28 cellular contexts compared by ENCODE assay signal in the genomic region with DNA sequence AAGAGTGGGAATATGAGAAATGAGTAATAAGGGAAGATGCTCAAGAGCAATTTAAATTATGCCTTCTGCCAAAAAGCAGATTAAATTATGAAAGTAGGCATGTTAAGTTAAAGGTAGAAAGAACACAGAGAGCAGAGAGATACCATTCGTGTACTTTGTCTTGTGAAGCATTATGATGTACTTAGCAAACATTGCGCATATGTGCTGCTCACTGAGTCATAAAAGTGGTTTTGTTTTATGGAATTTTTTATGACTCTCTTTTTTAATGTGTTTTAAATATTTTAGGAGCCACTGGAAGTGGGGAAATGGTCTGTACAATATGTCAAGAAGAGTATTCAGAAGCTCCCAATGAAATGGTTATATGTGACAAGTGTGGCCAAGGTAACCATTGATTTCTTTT. TPM values are rescaled to one million over a fixed set of nuclear protein-coding genes. Genes with fewer than 3 reads are reported as not detected.
DNase-seq lines count a peak whose midpoint lies in the region; ATAC-seq and TF ChIP-seq lines count a peak whose summit lies in the region.
"Had no signal": no experiment of that assay in that cellular context is flagged by ENCODE, and none has a peak within 500 bp of the region (broad histone marks: within the 10 kb centered on the region; RNA-seq: fewer than 3 reads in every experiment).

No MANE protein-coding gene starts in this region.

- intact Hi-C loops in mammary epithelial cell (cut with micrococcal nuclease), result no loop called here
- intact Hi-C loops in left colon (cut with DNase I, micrococcal nuclease), result no loop called here

- TF ChIP-seq CTCF in HFFc6 (IDR thresholded peaks at IDR 0.05) (no peak), mammary epithelial cell (conservative IDR thresholded peaks at IDR 0.05 in 1 of 2, IDR thresholded peaks at IDR 0.05 in 1 of 2; ENCODE audit: extremely low read depth in 1 of 2, insufficient read depth in 1 of 2, low read depth in 1 of 2, low read length in 2 of 2) (no peak)

- no peak for TF ChIP-seq POLR2A in erythroblast (IDR thresholded peaks at IDR 0.05; ENCODE audit: low read length)

- H3K36me3 ChIP-seq in mammary epithelial cell (ENCODE audit: insufficient read depth, low read length), result peaks cover 18% of the 10 kb centered on the region

- H2AFZ ChIP-seq in mammary epithelial cell (ENCODE audit: low read depth, low read length), result no peak overlapping the region

- no peak overlapping the region for H3K4me2 ChIP-seq in mammary epithelial cell (ENCODE audit: insufficient read depth, low read depth, low read length)
- H3K4me2 ChIP-seq: smooth muscle cell had no signal

- peaks cover 3% of the 10 kb centered on the region for H4K20me1 ChIP-seq in mammary epithelial cell (ENCODE audit: insufficient read depth, low read length)

- no peaks in the 10 kb centered on the region for H3K27me3 Mint-ChIP-seq in HFFc6 (ENCODE audit: insufficient read depth)
- H3K27me3 Mint-ChIP-seq: activated B cell treated with CpG ODN at 0.5 μM for 24 hours; activated T-cell treated with anti-CD3 and anti-CD28 coated beads, Interleukin-2, amount 50 U/mL, for 24 hours; IgD-negative memory B cell had no signal

- no peak overlapping the region for H3K4me3 Mint-ChIP-seq in HFFc6
- H3K4me3 Mint-ChIP-seq: activated B cell treated with CpG ODN at 0.5 μM for 24 hours; activated T-cell treated with anti-CD3 and anti-CD28 coated beads, Interleukin-2, amount 50 U/mL, for 24 hours; IgD-negative memory B cell; neural crest cell had no signal

- no peaks in the 10 kb centered on the region for H3K9me3 ChIP-seq in mammary epithelial cell (replicated peaks; ENCODE audit: insufficient read depth, low read length)
- H3K9me3 ChIP-seq: Caco-2, left ventricle myocardium inferior, pancreas, suprapubic skin, upper lobe of right lung had no signal

- ATAC-seq in left colon (peak; percentile 87), GM19035 (IDR thresholded peaks at IDR 0.05; ENCODE audit: unreplicated experiment) (no peak), GM18502 (IDR thresholded peaks at IDR 0.05; ENCODE audit: poor library complexity, unreplicated experiment) (no peak)
- ATAC-seq: pancreas, upper lobe of right lung had no signal

- no peak overlapping the region for H3K27ac ChIP-seq in mammary epithelial cell (ENCODE audit: insufficient read depth, low read depth, low read length)
- H3K27ac ChIP-seq: C4-2B, left ventricle myocardium inferior, pancreas, SK-N-MC, suprapubic skin, upper lobe of right lung had no signal

- WGBS in mammary epithelial cell (ENCODE audit: low coverage, missing lambda C conversion rate), result 69% methylated on average over 2 of the region's 2 CpGs

- H3K27ac Mint-ChIP-seq in HFFc6, result no peak overlapping the region
- H3K27ac Mint-ChIP-seq: activated B cell treated with CpG ODN at 0.5 μM for 24 hours; activated T-cell treated with anti-CD3 and anti-CD28 coated beads, Interleukin-2, amount 50 U/mL, for 24 hours; IgD-negative memory B cell had no signal

- peaks cover 35% of the 10 kb centered on the region for H3K4me1 Mint-ChIP-seq in HFFc6 (ENCODE audit: low read depth)

- no peak overlapping the region for H3K9ac ChIP-seq in mammary epithelial cell (ENCODE audit: insufficient read depth, low read length)

- no peaks in the 10 kb centered on the region for H3K9me3 Mint-ChIP-seq in HFFc6
- H3K9me3 Mint-ChIP-seq: activated B cell treated with CpG ODN at 0.5 μM for 24 hours; activated T-cell treated with anti-CD3 and anti-CD28 coated beads, Interleukin-2, amount 50 U/mL, for 24 hours; IgD-negative memory B cell; neural crest cell had no signal

- peaks cover 46% of the 10 kb centered on the region for H3K79me2 ChIP-seq in mammary epithelial cell (ENCODE audit: insufficient read depth, low read length)

- DNase-seq in EL (peak; percentile 54), HFFc6 (peak; percentile 6), mammary epithelial cell (peak; percentile 10), left colon (no peak), OCI-M2 (lab: John Stamatoyannopoulos, UW; ENCODE audit: unreplicated experiment) (no peak), erythroblast (lab: John Stamatoyannopoulos, UW) (no peak)
- DNase-seq: activated B cell treated with CpG ODN at 0.5 μM for 24 hours; activated CD4-positive, alpha-beta T cell treated with anti-CD3 and anti-CD28 coated beads, Interleukin-2, amount 50 U/mL, for 1 hour; activated effector memory CD4-positive, alpha-beta T cell treated with anti-CD3 and anti-CD28 coated beads, Interleukin-2, amount 50 U/mL, for 16 hours; activated T-cell treated with anti-CD3 and anti-CD28 coated beads, Interleukin-2, amount 50 U/mL, for 24 hours; Caco-2; dermis blood vessel endothelial cell; islet precursor cell; left ventricle myocardium inferior; mesendoderm; pancreas; stimulated activated CD4-positive, alpha-beta T cell treated with anti-CD3 and anti-CD28 coated beads, Interleukin-1b, Interleukin-23, amount 100 ng/mL, for 48 hours; stimulated activated naive CD4-positive, alpha-beta T cell treated with Interleukin-2 at 50 U/mL for 16 hours; T-helper 1 cell; upper lobe of right lung had no signal

- BruUV-seq in mammary epithelial cell (replicated peaks; lab: Mats Ljungman, UMichigan), result no TSS peak

- dilution Hi-C loops in mammary epithelial cell (cut with HindIII; ENCODE audit: low sequenced_read_pairs), result no loop called here

- H3K4me1 ChIP-seq in mammary epithelial cell (ENCODE audit: insufficient read depth, low read length), result no peaks in the 10 kb centered on the region
- H3K4me1 ChIP-seq: suprapubic skin, upper lobe of right lung had no signal

- H3K27me3 ChIP-seq in mammary epithelial cell (ENCODE audit: insufficient read depth, low read length), result no peaks in the 10 kb centered on the region
- H3K27me3 ChIP-seq: pancreas, suprapubic skin, upper lobe of right lung had no signal

- peaks cover 16% of the 10 kb centered on the region for H3K36me3 Mint-ChIP-seq in HFFc6 (ENCODE audit: low read depth)

- in situ Hi-C loops in mammary epithelial cell (cut with MboI; ENCODE audit: low sequenced_read_pairs in 2 of 2), result no loop called here

- no peak overlapping the region for H3K4me3 ChIP-seq in mammary epithelial cell (replicated peaks in 1 of 3; ENCODE audit: insufficient read depth in 1 of 3, low read depth in 2 of 3, low read length in 3 of 3)
- H3K4me3 ChIP-seq: left ventricle myocardium inferior, pancreas, SK-N-MC, smooth muscle cell, suprapubic skin, upper lobe of right lung had no signal

- CTCF ChIA-PET in mammary epithelial cell (lab: Charles Lee; ENCODE audit: low non-redundant PET), result no interaction called here

RNA-seq across cellular contexts. Expression of gene MTF2, which starts 35.3 kb away (rescaled TPM):
- 10 to 100 TPM; 12.5 to 17.1 (median 14.0) TPM for total RNA-seq in HFFc6 (2021; fragmentation: NEBNext Ultra II Directional; extraction: Animal tissue kit (Norgen Biotek cat#: 25700))
- total RNA-seq in mammary epithelial cell (10 to 100 TPM; 23.5 to 27.5 TPM), left colon (10 to 100 TPM; 24.4 to 26.3 TPM)
- polyA plus RNA-seq in mammary epithelial cell, result 20.0 TPM
- 63.7 TPM for polyA minus RNA-seq in mammary epithelial cell

Comparison
In these comparisons a context has a peak if more than half of its experiments do, and no peak if none do; other contexts are left out.
1. DNase-seq: peak in EL (single experiment), HFFc6 (single experiment) and mammary epithelial cell (single experiment); none in left colon (0 of 2), OCI-M2 (single experiment) and erythroblast (0 of 2).